8 cellular contexts compared by ENCODE assay signal in genomic region chr17:81119223-81120148, GRCh38.
DNase-seq lines count a peak whose midpoint lies in the region; ATAC-seq and FAIRE-seq lines count a peak whose summit lies in the region.

No MANE protein-coding gene starts in this region.

- ATAC-seq in GM19035 (IDR thresholded peaks at IDR 0.05; ENCODE audit: unreplicated experiment) (no peak), HG02870 (IDR thresholded peaks at IDR 0.05; ENCODE audit: unreplicated experiment) (no peak)

- DNase-seq in GM18507 (ENCODE audit: extremely low spot score, insufficient read length, low read depth) (peak; percentile 66), NCI-H146 treated with DMSO at 0.1 percent for 48 hours (lab: John Stamatoyannopoulos, UW; ENCODE audit: unreplicated experiment) (peak; percentile 73), inferior parietal cortex (ENCODE audit: extremely low spot score) (peak; percentile 90)
- DNase-seq in activated CD4-positive, alpha-beta T cell treated with anti-CD3 and anti-CD28 coated beads for 1 hour: peak; percentile 74
- DNase-seq in central memory CD4-positive, alpha-beta T cell: peak; percentile 86
- DNase-seq in stimulated activated CD4-positive, alpha-beta T cell treated with anti-CD3 and anti-CD28 coated beads, Interleukin-15, amount 100 ng/mL, for 1 hour (ENCODE audit: low read depth in 1 of 2, low spot score in 1 of 2): peak; percentile 62 to 68

- FAIRE-seq in GM18507 (lab: Jason Lieb, UNC): no peak
